Comparison of ENCODE assay signal across 32 cellular contexts in genomic region chr3:41569632-41570338, GRCh38.
"Had no signal": no experiment of that assay in that cellular context is flagged by ENCODE, and none has a peak within 500 bp of the region (broad histone marks: within the 10 kb centered on the region; RNA-seq: fewer than 3 reads in every experiment).

No MANE protein-coding gene starts in this region.

- H3K27ac ChIP-seq: ascending aorta, brain microvascular endothelial cell, epithelial cell of prostate, gastrocnemius medialis, neutrophil, sigmoid colon, upper lobe of left lung, vagina, WERI-Rb-1 had no signal

- DNase-seq: activated CD4-positive, alpha-beta memory T cell treated with anti-CD3 and anti-CD28 coated beads, Interleukin-2, amount 10 ng/mL, durations not matched to agents 7 days and 5 days; activated CD4-positive, alpha-beta T cell treated with anti-CD3 and anti-CD28 coated beads, Interleukin-2, amount 10 ng/mL, durations not matched to agents 7 days and 5 days; activated CD8-positive, alpha-beta memory T cell treated with anti-CD3 and anti-CD28 coated beads, Interleukin-2, amount 50 U/mL, for 48 hours; activated gamma-delta T cell; activated naive CD4-positive, alpha-beta T cell treated with anti-CD3 and anti-CD28 coated beads, Interleukin-2, amount 10 ng/mL, durations not matched to agents 7 days and 5 days; activated naive CD8-positive, alpha-beta T cell treated with anti-CD3 and anti-CD28 coated beads, Interleukin-2, amount 10 ng/mL, durations not matched to agents 7 days and 5 days; activated T-cell treated with anti-CD3 and anti-CD28 coated beads, Interleukin-2, amount 50 U/mL, for 24 hours; brain microvascular endothelial cell; central memory CD4-positive, alpha-beta T cell; gastrocnemius medialis; glutamatergic neuron; islet precursor cell; left cardiac atrium; naive B cell; nephron progenitor cell; retina; sigmoid colon; small intestine; stimulated activated CD4-positive, alpha-beta T cell treated with anti-CD3 and anti-CD28 coated beads, Interleukin-1b, Interleukin-23, amount 100 ng/mL, for 48 hours; stimulated activated CD4-positive, alpha-beta T cell treated with anti-CD3 and anti-CD28 coated beads, Interleukin-4, amount 100 ng/mL, for 4 hours; stimulated activated CD8-positive, alpha-beta memory T cell treated with anti-CD3 and anti-CD28 coated beads, Interleukin-4, amount 100 ng/mL, for 48 hours; stimulated activated naive CD8-positive, alpha-beta T cell treated with anti-CD3 and anti-CD28 coated beads, Interleukin-15, amount 100 ng/mL, for 72 hours; substantia nigra; upper lobe of left lung; WERI-Rb-1 had no signal

- ATAC-seq: activated CD4-positive, CD25-positive, alpha-beta regulatory T cell treated with anti-CD3 and anti-CD28 coated beads, Interleukin-2, amount 50 U/mL, for 24 hours; gastrocnemius medialis; left cardiac atrium; stimulated activated memory B cell treated with anti-CD40 and anti-IgM and Interleukin-4, amounts not matched to agents 10 μg/mL and 1 μg/mL and 100 μg/mL, for 72 hours; stimulated activated naive CD8-positive, alpha-beta T cell treated with anti-CD3 and anti-CD28 coated beads, Interleukin-15, amount 100 ng/mL, for 72 hours had no signal

- H3K4me1 ChIP-seq: ascending aorta, gastrocnemius medialis, sigmoid colon, upper lobe of left lung, vagina had no signal

- H3K9me3 ChIP-seq: ascending aorta, gastrocnemius medialis, neutrophil, sigmoid colon, upper lobe of left lung, vagina had no signal

- H3K27me3 ChIP-seq: ascending aorta, brain microvascular endothelial cell, gastrocnemius medialis, neutrophil, sigmoid colon, upper lobe of left lung, vagina had no signal

- H3K4me3 ChIP-seq: ascending aorta, gastrocnemius medialis, sigmoid colon, upper lobe of left lung, vagina had no signal

- FAIRE-seq: small intestine, TTC549 had no signal

- H3K36me3 ChIP-seq: ascending aorta, brain microvascular endothelial cell, gastrocnemius medialis, neutrophil, sigmoid colon, upper lobe of left lung, vagina, WERI-Rb-1 had no signal
